In genomic region chr4:49233749-49234148, GRCh38 we compare ENCODE assay signal across 4 cellular contexts.
DNase-seq lines count a peak whose midpoint lies in the region; TF ChIP-seq lines count a peak whose summit lies in the region.
"Not testable (repeated sequence)": the region's sequence is repeated elsewhere in the genome, so short reads cannot be mapped to it uniquely, and the experiment has no call there.

No MANE protein-coding gene starts in this region.

- intact Hi-C loops in activated CD4-positive, alpha-beta T cell treated with anti-CD3 and anti-CD28 coated beads, Interleukin-2, amount 10 ng/mL, durations not matched to agents 24 days and 14 days (cut with micrococcal nuclease); esophagus muscularis mucosa (cut with DNase I): not testable (repeated sequence)

- not testable (repeated sequence) for H3K36me3 ChIP-seq in esophagus muscularis mucosa; neuronal stem cell (replicated peaks in 1 of 2; ENCODE audit: control insufficient read depth in 2 of 2, insufficient read depth in 2 of 2, low read length in 2 of 2)

- not testable (repeated sequence) for H3K14ac ChIP-seq in neuronal stem cell (ENCODE audit: low read length)

- not testable (repeated sequence) for H3K18ac ChIP-seq in neuronal stem cell (ENCODE audit: low read length)

- 89% methylated on average over 1 of the region's 1 CpG for WGBS in esophagus muscularis mucosa
- no CpG with 5 or more reads among the region's 1 CpG for WGBS in neuronal stem cell (ENCODE audit: extremely low coverage in 2 of 2, insufficient read length in 2 of 2, insufficient replicate concordance in 1 of 2), 2 donors

- TF ChIP-seq EP300 in esophagus muscularis mucosa (IDR thresholded peaks at IDR 0.05): not testable (repeated sequence)

- H2BK5ac ChIP-seq in neuronal stem cell (ENCODE audit: low read length): not testable (repeated sequence)

- H2AK5ac ChIP-seq in neuronal stem cell (ENCODE audit: low read depth, low read length): not testable (repeated sequence)

- not testable (repeated sequence) for H3K9ac ChIP-seq in neuronal stem cell (ENCODE audit: low read depth, low read length, poor library complexity)

- DNase-seq in activated CD4-positive, alpha-beta T cell treated with anti-CD3 and anti-CD28 coated beads, Interleukin-2, amount 10 ng/mL, durations not matched to agents 24 days and 14 days: peak; percentile 48
- peak; percentile 80 for DNase-seq in esophagus muscularis mucosa (ENCODE audit: extremely low spot score)
- peak; percentile 1 for DNase-seq in medulla oblongata (ENCODE audit: extremely low spot score)
- DNase-seq in neuronal stem cell (ENCODE audit: low spot score): not testable (repeated sequence)

- not testable (repeated sequence) for H2BK120ac ChIP-seq in neuronal stem cell (ENCODE audit: low read depth, low read length)

- not testable (repeated sequence) for H4K91ac ChIP-seq in neuronal stem cell (ENCODE audit: low read depth, low read length, poor library complexity)

- not testable (repeated sequence) for H3K4me3 ChIP-seq in esophagus muscularis mucosa; neuronal stem cell (ENCODE audit: low read length in 2 of 2)

- not testable (repeated sequence) for H3K27me3 Mint-ChIP-seq in activated CD4-positive, alpha-beta T cell treated with anti-CD3 and anti-CD28 coated beads, Interleukin-2, amount 10 ng/mL, durations not matched to agents 24 days and 14 days

- not testable (repeated sequence) for TF ChIP-seq CTCF in esophagus muscularis mucosa (IDR thresholded peaks at IDR 0.05)

- H3K4me3 Mint-ChIP-seq in activated CD4-positive, alpha-beta T cell treated with anti-CD3 and anti-CD28 coated beads, Interleukin-2, amount 10 ng/mL, durations not matched to agents 24 days and 14 days: not testable (repeated sequence)

- not testable (repeated sequence) for H3K79me1 ChIP-seq in neuronal stem cell (ENCODE audit: low read depth, low read length)

- H2BK12ac ChIP-seq in neuronal stem cell (ENCODE audit: low read length): not testable (repeated sequence)

- H3K4me1 ChIP-seq in esophagus muscularis mucosa; neuronal stem cell (ENCODE audit: control insufficient read depth in 2 of 2, insufficient read depth in 1 of 2, low read depth in 1 of 2, low read length in 2 of 2): not testable (repeated sequence)

- H3K27ac ChIP-seq in esophagus muscularis mucosa (replicated peaks in 1 of 4); neuronal stem cell (replicated peaks; ENCODE audit: low read length): not testable (repeated sequence)

- not testable (repeated sequence) for H3K27ac Mint-ChIP-seq in activated CD4-positive, alpha-beta T cell treated with anti-CD3 and anti-CD28 coated beads, Interleukin-2, amount 10 ng/mL, durations not matched to agents 24 days and 14 days

- H4K8ac ChIP-seq in neuronal stem cell (ENCODE audit: low read depth, low read length): not testable (repeated sequence)

- not testable (repeated sequence) for TF ChIP-seq POLR2A in esophagus muscularis mucosa (IDR thresholded peaks at IDR 0.05; ENCODE audit: low read depth)

- not testable (repeated sequence) for H3K36me3 Mint-ChIP-seq in activated CD4-positive, alpha-beta T cell treated with anti-CD3 and anti-CD28 coated beads, Interleukin-2, amount 10 ng/mL, durations not matched to agents 24 days and 14 days (ENCODE audit: low read depth)

- H3K4me1 Mint-ChIP-seq in activated CD4-positive, alpha-beta T cell treated with anti-CD3 and anti-CD28 coated beads, Interleukin-2, amount 10 ng/mL, durations not matched to agents 24 days and 14 days: not testable (repeated sequence)

- peak overlapping the region; percentile 11 for H3K23ac ChIP-seq in neuronal stem cell (ENCODE audit: low read depth, low read length, poor library complexity)

- not testable (repeated sequence) for H3K27me3 ChIP-seq in esophagus muscularis mucosa; neuronal stem cell (ENCODE audit: control insufficient read depth in 3 of 3, insufficient read depth in 3 of 3, low read depth in 1 of 3, low read length in 3 of 3)

- not testable (repeated sequence) for H2BK15ac ChIP-seq in neuronal stem cell (ENCODE audit: low read length)

- not testable (repeated sequence) for H3K9me3 ChIP-seq in esophagus muscularis mucosa; neuronal stem cell (replicated peaks in 1 of 2; ENCODE audit: control insufficient read depth in 2 of 2, insufficient read depth in 1 of 2, low read depth in 1 of 2, low read length in 2 of 2)

- not testable (repeated sequence) for H3K9me3 Mint-ChIP-seq in activated CD4-positive, alpha-beta T cell treated with anti-CD3 and anti-CD28 coated beads, Interleukin-2, amount 10 ng/mL, durations not matched to agents 24 days and 14 days

- H3K4me2 ChIP-seq in neuronal stem cell (ENCODE audit: insufficient read depth, low read length, poor library complexity, severe bottlenecking): not testable (repeated sequence)

- not testable (repeated sequence) for H2AFZ ChIP-seq in neuronal stem cell (ENCODE audit: low read length)

- H3K4ac ChIP-seq in neuronal stem cell (ENCODE audit: low read length): not testable (repeated sequence)
